In the genomic region with DNA sequence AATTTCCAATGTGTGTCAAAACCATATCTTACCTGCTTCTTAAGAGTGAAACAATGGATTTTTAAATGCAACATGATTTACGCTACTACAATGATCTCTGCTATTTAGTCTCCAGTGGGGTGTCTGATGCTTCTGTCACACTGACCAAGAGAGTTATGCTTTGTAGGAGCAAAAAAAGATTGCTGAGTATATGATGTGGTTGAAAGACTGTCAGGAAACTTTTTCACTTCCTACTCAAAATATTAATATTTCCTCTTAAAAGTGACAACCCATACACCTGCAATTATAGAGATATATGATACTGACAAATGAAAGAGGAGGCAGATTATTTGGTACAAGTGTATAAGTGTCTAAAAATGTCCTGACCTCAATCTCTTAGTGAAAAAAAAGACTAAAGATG, we compare ENCODE assay signal across 25 cellular contexts.
"Had no signal": no experiment of that assay in that cellular context is flagged by ENCODE, and none has a peak within 500 bp of the region (broad histone marks: within the 10 kb centered on the region; RNA-seq: fewer than 3 reads in every experiment).

No MANE protein-coding gene starts in this region.

- FAIRE-seq: RCC 7860 had no signal

- ATAC-seq: T-helper 17 cell had no signal

- H3K4me3 Mint-ChIP-seq: T-helper 17 cell had no signal

- H3K36me3 ChIP-seq: SJSA1 had no signal

- H3K27ac Mint-ChIP-seq: T-helper 17 cell had no signal

- H3K4me3 ChIP-seq: SJSA1, SK-N-MC had no signal

- H3K4me1 ChIP-seq: SJSA1 had no signal

- H3K9me3 ChIP-seq: SJSA1 had no signal

- H3K27me3 ChIP-seq: SJSA1 had no signal

- DNase-seq: KBM-7, MV-4-11, NCI-H1048, NCI-H1105 treated with DMSO at 0.1 percent for 48 hours, NCI-H1417 treated with DMSO at 0.1 percent for 48 hours, NCI-H146, NCI-H187, NCI-H2029, NCI-H2081 treated with DMSO at 0.1 percent for 48 hours, NCI-H2171, NCI-H446, NCI-H510A, NCI-H524 treated with DMSO at 0.1 percent for 48 hours, NCI-H69, NCI-H774, Right ventricle myocardium superior, RPMI8226, SIG-M5, SW 1271, T-helper 1 cell, T-helper 17 cell had no signal

- H3K27ac ChIP-seq: HL-60, SJSA1, SK-N-MC had no signal

- H3K27me3 Mint-ChIP-seq: T-helper 17 cell had no signal
